ENCODE assay signal across 9 cellular contexts in the genomic region with DNA sequence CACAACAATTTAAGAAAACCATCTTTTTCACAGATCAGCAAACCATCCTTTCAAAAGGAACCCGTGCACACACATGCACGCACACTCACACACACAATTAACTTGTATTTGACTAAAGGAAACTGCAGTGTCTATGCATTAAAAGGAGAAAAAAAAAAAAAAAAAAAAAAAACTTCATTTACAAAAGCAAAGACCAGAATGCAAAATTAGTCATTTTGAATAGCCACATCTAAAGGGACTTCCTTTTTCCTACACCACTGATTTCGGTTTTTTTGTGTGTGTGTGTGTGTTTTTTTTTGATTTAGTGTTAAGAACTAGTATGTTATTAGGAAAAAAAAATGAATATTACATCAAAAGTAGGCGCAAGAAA. TPM values are rescaled to one million over a fixed set of nuclear protein-coding genes. Genes with fewer than 3 reads are reported as not detected.
DNase-seq lines count a peak whose midpoint lies in the region; ATAC-seq, FAIRE-seq and TF ChIP-seq lines count a peak whose summit lies in the region.
"Had no signal": no experiment of that assay in that cellular context is flagged by ENCODE, and none has a peak within 500 bp of the region (broad histone marks: within the 10 kb centered on the region; RNA-seq: fewer than 3 reads in every experiment).

No MANE protein-coding gene starts in this region.

- intact Hi-C loops in prostate gland (cut with DNase I): no loop called here
- intact Hi-C loops in activated CD4-positive, alpha-beta memory T cell treated with anti-CD3 and anti-CD28 coated beads for 36 hours (cut with micrococcal nuclease): loop anchor here (2.0 kb wide), 1 partner anchor 75 kb away; no protein-coding TSS in a partner anchor

- H2BK15ac ChIP-seq in H1 (ENCODE audit: low read length): no peak overlapping the region; the same call in 1 of the 2 replicates

- no peak for ATAC-seq in HG03520 (IDR thresholded peaks at IDR 0.05; ENCODE audit: unreplicated experiment)

- H2AFZ ChIP-seq in H1 (ENCODE audit: low read length): no peak overlapping the region

- H2AK5ac ChIP-seq in H1 (ENCODE audit: low read depth, low read length): peak overlapping the region; percentile 25; the same call in 1 of the 2 replicates

- H3K79me1 ChIP-seq in H1 (ENCODE audit: low read depth, low read length): peaks cover 10% of the 10 kb centered on the region

- peak overlapping the region; percentile 67 for H4K91ac ChIP-seq in H1 (replicated peaks; ENCODE audit: insufficient read length, low read length)

- TF ChIP-seq POLR2A in H1 (IDR thresholded peaks at IDR 0.05; ENCODE audit: control extremely low read depth in 1 of 2, low read depth in 2 of 2, low read length in 2 of 2) (no peak), prostate gland (IDR thresholded peaks at IDR 0.05) (no peak)

- FAIRE-seq in H1 (lab: Jason Lieb, UNC): no peak

- no peak overlapping the region for H3K23ac ChIP-seq in H1 (ENCODE audit: insufficient read length)

- H3K4me3 Mint-ChIP-seq in activated CD4-positive, alpha-beta memory T cell treated with anti-CD3 and anti-CD28 coated beads for 36 hours: no peak overlapping the region

- CTCF ChIA-PET in H1 (lab: Charles Lee; ENCODE audit: partially characterized antibody): no interaction called here
- CTCF ChIA-PET in activated CD4-positive, alpha-beta memory T cell treated with anti-CD3 and anti-CD28 coated beads for 36 hours (lab: Charles Lee): interaction anchor here (1.0 to 3.4 kb wide), 3 partner anchors 34 to 154 kb away, joined by 4 to 16 read pairs (median 15); no protein-coding TSS in a partner anchor

- no peak overlapping the region for H3K4ac ChIP-seq in H1 (replicated peaks; ENCODE audit: insufficient read length, low read depth, low read length)

- peak overlapping the region; percentile 73 for H4K5ac ChIP-seq in H1 (ENCODE audit: insufficient read length, low read depth, low read length)

- TF ChIP-seq RAD21 in H1 (IDR thresholded peaks at IDR 0.05 in 1 of 2, conservative IDR thresholded peaks at IDR 0.05 in 1 of 2; ENCODE audit: low read depth in 2 of 2, low read length in 2 of 2): no peak

- no peaks in the 10 kb centered on the region for H3K9me3 Mint-ChIP-seq in activated CD4-positive, alpha-beta memory T cell treated with anti-CD3 and anti-CD28 coated beads for 36 hours

- H3K27ac Mint-ChIP-seq in activated CD4-positive, alpha-beta memory T cell treated with anti-CD3 and anti-CD28 coated beads for 36 hours: no peak overlapping the region

- WGBS in H1 (ENCODE audit: extremely low coverage in 1 of 2, insufficient coverage in 1 of 2, insufficient read length in 1 of 2, insufficient replicate concordance in 2 of 2, low coverage in 1 of 2, low lambda C conversion rate in 2 of 2, missing lambda C conversion rate in 1 of 2), 2 experiments: 30% methylated on average over 4 of the region's 4 CpGs; no CpG with 5 or more reads in 1 of the 2 experiments
- WGBS in prostate gland: 45% methylated on average over 4 of the region's 4 CpGs

- H3K4me3 ChIP-seq in GM08714 (ENCODE audit: low read length) (peak overlapping the region; percentile 44; the same call in 1 of the 2 replicates), H1 (ENCODE audit: extremely low read depth in 1 of 4, insufficient read depth in 2 of 4, low read depth in 3 of 4, low read length in 4 of 4) (peak overlapping the region in 1 of 4 experiments; percentile 29; a peak in 1 of 8 replicates), prostate gland (no peak overlapping the region)

- peaks cover 58 to 87% (median 61%) of the 10 kb centered on the region in 4 experiments for H3K4me1 ChIP-seq in H1 (replicated peaks in 1 of 4; ENCODE audit: control insufficient read depth in 3 of 4, insufficient read depth in 4 of 4, low read length in 3 of 4)
- peaks cover 34% of the 10 kb centered on the region for H3K4me1 ChIP-seq in prostate gland (replicated peaks)

- H3K36me3 ChIP-seq in H1 (ENCODE audit: control insufficient read depth in 2 of 4, insufficient read depth in 4 of 4, low read length in 3 of 4) (peaks cover 0 to 38% (median 0%) of the 10 kb centered on the region in 4 experiments; a peak in 4 of 8 replicates), prostate gland (no peaks in the 10 kb centered on the region)

- peak overlapping the region; percentile 87 for H2BK5ac ChIP-seq in H1 (ENCODE audit: low read depth, low read length)

- peaks cover 22% of the 10 kb centered on the region for H3K36me3 Mint-ChIP-seq in activated CD4-positive, alpha-beta memory T cell treated with anti-CD3 and anti-CD28 coated beads for 36 hours

- H3K27me3 Mint-ChIP-seq in activated CD4-positive, alpha-beta memory T cell treated with anti-CD3 and anti-CD28 coated beads for 36 hours: no peaks in the 10 kb centered on the region

- no peaks in the 10 kb centered on the region for H4K20me1 ChIP-seq in H1 (replicated peaks in 1 of 2; ENCODE audit: control insufficient read depth in 1 of 2, insufficient read depth in 2 of 2, low read length in 2 of 2)

- peak overlapping the region; percentile 0; the same call in 1 of the 2 replicates for H2BK12ac ChIP-seq in H1 (ENCODE audit: low read depth, low read length)

- peak overlapping the region; percentile 64; the same call in 1 of the 2 replicates for H3K18ac ChIP-seq in H1 (ENCODE audit: extremely low read depth, low read length)

- peak overlapping the region; percentile 88; the same call in 1 of the 2 replicates for H3K27ac ChIP-seq in H1 (ENCODE audit: low read depth, low read length)
- H3K27ac ChIP-seq in prostate gland: peak overlapping the region; percentile 99

- no peak for TF ChIP-seq CTCF in H1 (IDR thresholded peaks at IDR 0.05; ENCODE audit: control extremely low read depth in 1 of 3, insufficient read depth in 1 of 3, low read depth in 1 of 3, low read length in 3 of 3)
- TF ChIP-seq CTCF in prostate gland (IDR thresholded peaks at IDR 0.05): no peak

- peak; percentile 41 for DNase-seq in NCI-H526 treated with DMSO at 0.1 percent for 48 hours (lab: John Stamatoyannopoulos, UW)
- no peak for DNase-seq in H1 (ENCODE audit: low read depth in 1 of 2, low spot score in 2 of 2)
- DNase-seq in prostate gland (ENCODE audit: low spot score): no peak
- DNase-seq in iPS-NIHi7 (ENCODE audit: extremely low spot score): no peak
- no peak for DNase-seq in activated CD4-positive, alpha-beta memory T cell treated with anti-CD3 and anti-CD28 coated beads for 36 hours
- no peak for DNase-seq in islet precursor cell
- DNase-seq: head of caudate nucleus had no signal

- H3K23me2 ChIP-seq in H1 (ENCODE audit: low read depth, low read length): no peaks in the 10 kb centered on the region; the same call in 1 of the 2 replicates

- H4K8ac ChIP-seq in H1 (ENCODE audit: extremely low read depth, insufficient read depth, low read length): no peak overlapping the region

- no peak for TF ChIP-seq EP300 in H1 (IDR thresholded peaks at IDR 0.05; ENCODE audit: borderline replicate concordance in 1 of 2, low read depth in 2 of 2, low read length in 2 of 2)

- H3K9ac ChIP-seq in H1 (replicated peaks in 1 of 4; ENCODE audit: extremely low read depth in 1 of 4, low read depth in 3 of 4, low read length in 3 of 4): no peak overlapping the region

- H3K79me2 ChIP-seq in H1 (ENCODE audit: control insufficient read depth in 1 of 2, insufficient read depth in 2 of 2, low read length in 2 of 2): peaks cover 51 to 99% of the 10 kb centered on the region in 2 experiments

- H3K27me3 ChIP-seq in H1 (replicated peaks in 1 of 4; ENCODE audit: control insufficient read depth in 3 of 4, extremely low read depth in 1 of 4, insufficient read depth in 3 of 4, low read length in 3 of 4) (no peaks in the 10 kb centered on the region), prostate gland (replicated peaks; ENCODE audit: insufficient read depth) (no peaks in the 10 kb centered on the region)

- peak overlapping the region; percentile 6 for H2BK120ac ChIP-seq in H1 (replicated peaks; ENCODE audit: low read depth, low read length)

- peak overlapping the region; percentile 22 to 67 for H3K4me2 ChIP-seq in H1 (ENCODE audit: insufficient read depth in 1 of 2, low read depth in 2 of 2, low read length in 2 of 2)

- H3K9me3 ChIP-seq in H1 (ENCODE audit: insufficient read depth in 2 of 2, low read depth in 1 of 2, low read length in 1 of 2): no peaks in the 10 kb centered on the region
- H3K9me3 ChIP-seq in prostate gland: no peaks in the 10 kb centered on the region

- POLR2A ChIA-PET in H1 (lab: Charles Lee; ENCODE audit: partially characterized antibody): interaction anchor here (0.6 to 42.1 kb wide), 5 partner anchors 12 to 197 kb away, joined by 3 to 1191 read pairs (median 6); a partner anchor contains a TSS
- POLR2A ChIA-PET in activated CD4-positive, alpha-beta memory T cell treated with anti-CD3 and anti-CD28 coated beads for 36 hours (lab: Charles Lee): interaction anchor here (1.2 kb wide), 1 partner anchor 76 kb away, joined by 4 read pairs; no protein-coding TSS in a partner anchor

- H3K4me1 Mint-ChIP-seq in activated CD4-positive, alpha-beta memory T cell treated with anti-CD3 and anti-CD28 coated beads for 36 hours (ENCODE audit: low read depth): peaks cover 33% of the 10 kb centered on the region

- H3K56ac ChIP-seq in H1 (replicated peaks; ENCODE audit: insufficient read length, low read depth, low read length): no peak overlapping the region

- H3K14ac ChIP-seq in H1 (ENCODE audit: insufficient read length): no peak overlapping the region

- no peak overlapping the region for H2BK20ac ChIP-seq in H1 (ENCODE audit: low read length)

TF ChIP-seq in H1, 55 proteins besides CTCF, POLR2A, EP300 and RAD21 (continues in another document):
- no peak for TF ChIP-seq CHD1 (IDR thresholded peaks at IDR 0.05; ENCODE audit: low read depth, low read length)
- TF ChIP-seq, protein P1, sequence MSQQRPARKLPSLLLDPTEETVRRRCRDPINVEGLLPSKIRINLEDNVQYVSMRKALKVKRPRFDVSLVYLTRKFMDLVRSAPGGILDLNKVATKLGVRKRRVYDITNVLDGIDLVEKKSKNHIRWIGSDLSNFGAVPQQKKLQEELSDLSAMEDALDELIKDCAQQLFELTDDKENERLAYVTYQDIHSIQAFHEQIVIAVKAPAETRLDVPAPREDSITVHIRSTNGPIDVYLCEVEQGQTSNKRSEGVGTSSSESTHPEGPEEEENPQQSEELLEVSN (IDR thresholded peaks at IDR 0.05): no peak
- no peak for TF ChIP-seq NANOG (IDR thresholded peaks at IDR 0.05; ENCODE audit: insufficient read depth, low read depth, low read length, poor library complexity, severe bottlenecking)

RNA-seq across cellular contexts. Expression of a gene that starts 6.3 kb away (rescaled TPM):
- total RNA-seq in H1 (2021; fragmentation: NEBNext Ultra II Directional; extraction: Animal tissue kit (Norgen Biotek cat#: 25700)): 163 TPM in 2 replicates
- polyA plus RNA-seq in H1 (2011; rRNA removed): 50.5 and 58.5 TPM in 2 replicates
- 66.1 TPM for polyA plus RNA-seq in H1 (2011; cell fraction: cytosol; rRNA removed)
- polyA plus RNA-seq in H1 (2011; cell fraction: nucleus; rRNA removed): 123 TPM
- 71.7 to 113 TPM (median 77.5 TPM) in 4 replicates for polyA plus RNA-seq in H1 (2012, experiment 1 of 2)
- polyA plus RNA-seq in H1 (2012, experiment 2 of 2): 9.8 TPM
- polyA plus RNA-seq in H1 (2013, experiment 1 of 2): 70.7 TPM
- polyA plus RNA-seq in H1 (2013, experiment 2 of 2): 69.6 TPM
- 67.9 and 102 TPM in 2 replicates for polyA minus RNA-seq in H1 (2011; rRNA and poly(A)+ RNA removed)
- polyA minus RNA-seq in H1 (2011; cell fraction: cytosol; rRNA and poly(A)+ RNA removed): 53.2 TPM
- 91.2 TPM for polyA minus RNA-seq in H1 (2011; cell fraction: nucleus; rRNA and poly(A)+ RNA removed)
- total RNA-seq in prostate gland: 10 to 100 TPM; 19.9 to 70.9 TPM
- 10 to 100 TPM; 28.1 to 29.6 TPM for total RNA-seq in activated CD4-positive, alpha-beta memory T cell treated with anti-CD3 and anti-CD28 coated beads for 36 hours
